In the genomic region with DNA sequence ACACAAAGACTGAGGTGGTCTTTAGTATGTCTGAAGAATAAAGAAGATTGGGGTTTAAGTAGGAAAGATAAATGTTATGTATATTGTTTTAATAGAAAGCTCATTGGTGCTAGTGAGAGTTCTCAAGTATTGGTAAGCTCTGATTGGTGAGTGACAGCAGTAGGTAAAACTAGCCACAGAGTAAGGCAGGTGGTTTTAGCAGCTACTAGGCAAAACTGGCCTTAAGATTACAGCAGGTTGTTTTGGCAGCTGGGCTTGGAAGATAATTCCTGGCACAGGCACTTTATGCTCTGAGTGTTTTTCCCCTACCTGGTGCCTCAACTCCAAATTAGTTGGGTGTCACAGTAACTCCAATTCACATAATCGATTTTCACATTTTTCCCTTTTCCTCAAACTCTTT, we compare ENCODE assay signal across 2 cellular contexts.
TF ChIP-seq lines count a peak whose summit lies in the region.

No MANE protein-coding gene starts in this region.

TF ChIP-seq in HepG2, 621 proteins besides CTCF, POLR2A, EP300 and RAD21:
- TF ChIP-seq ZNF780A (CRISPR knock-in tag; IDR thresholded peaks at IDR 0.05), result 0 out of 2 replicates have a peak, but pooled peaks have one; percentile 71
- TF ChIP-seq ERF (CRISPR knock-in tag; IDR thresholded peaks at IDR 0.05), result no peak
- TF ChIP-seq TAF15 (IDR thresholded peaks at IDR 0.05; ENCODE audit: low read depth, low read length, poor library complexity, severe bottlenecking), result no peak
- peak; percentile 69 for TF ChIP-seq ZFP36 (IDR thresholded peaks at IDR 0.05; ENCODE audit: borderline replicate concordance, low read depth, low read length, partially characterized antibody)

TF ChIP-seq in K562, 482 proteins besides CTCF, POLR2A, EP300 and RAD21 (continues in another document):
- TF ChIP-seq E2F4 (CRISPR knock-in tag; IDR thresholded peaks at IDR 0.05; ENCODE audit: low read depth), result no peak
- TF ChIP-seq HMG20B (CRISPR knock-in tag; IDR thresholded peaks at IDR 0.05), result no peak
- TF ChIP-seq ZC3H4 (CRISPR knock-in tag; IDR thresholded peaks at IDR 0.05; ENCODE audit: borderline replicate concordance), result no peak
- no peak for TF ChIP-seq RHOXF2B (CRISPR knock-in tag; conservative IDR thresholded peaks at IDR 0.05)
- TF ChIP-seq, protein P1, sequence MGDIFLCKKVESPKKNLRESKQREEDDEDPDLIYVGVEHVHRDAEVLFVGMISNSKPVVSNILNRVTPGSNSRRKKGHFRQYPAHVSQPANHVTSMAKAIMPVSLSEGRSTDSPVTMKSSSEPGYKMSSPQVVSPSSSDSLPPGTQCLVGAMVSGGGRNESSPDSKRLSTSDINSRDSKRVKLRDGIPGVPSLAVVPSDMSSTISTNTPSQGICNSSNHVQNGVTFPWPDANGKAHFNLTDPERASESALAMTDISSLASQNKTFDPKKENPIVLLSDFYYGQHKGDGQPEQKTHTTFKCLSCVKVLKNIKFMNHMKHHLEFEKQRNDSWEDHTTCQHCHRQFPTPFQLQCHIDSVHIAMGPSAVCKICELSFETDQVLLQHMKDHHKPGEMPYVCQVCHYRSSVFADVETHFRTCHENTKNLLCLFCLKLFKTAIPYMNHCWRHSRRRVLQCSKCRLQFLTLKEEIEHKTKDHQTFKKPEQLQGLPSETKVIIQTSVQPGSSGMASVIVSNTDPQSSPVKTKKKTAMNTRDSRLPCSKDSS (IDR thresholded peaks at IDR 0.05; ENCODE audit: low read depth, partially characterized antibody), result peak; percentile 70
- TF ChIP-seq TEAD2 (tag; IDR thresholded peaks at IDR 0.05), result no peak
- TF ChIP-seq E4F1 (CRISPR knock-in tag; IDR thresholded peaks at IDR 0.05; ENCODE audit: borderline replicate concordance), result no peak
- no peak for TF ChIP-seq ETV6 (IDR thresholded peaks at IDR 0.05; ENCODE audit: borderline replicate concordance in 1 of 2, low read depth in 2 of 2, low read length in 1 of 2)
- no peak for TF ChIP-seq ETV6 (CRISPR knock-in tag; IDR thresholded peaks at IDR 0.05; ENCODE audit: borderline replicate concordance)
- no peak for TF ChIP-seq ZKSCAN3 (CRISPR knock-in tag; IDR thresholded peaks at IDR 0.05)
- peak; percentile 56 for TF ChIP-seq CBFA2T3 (IDR thresholded peaks at IDR 0.05)
- no peak for TF ChIP-seq NFIX (CRISPR knock-in tag; IDR thresholded peaks at IDR 0.05; ENCODE audit: low read depth)
- no peak for TF ChIP-seq PBX2 (CRISPR knock-in tag; IDR thresholded peaks at IDR 0.05; ENCODE audit: low read depth)
- TF ChIP-seq PBX2 (tag; conservative IDR thresholded peaks at IDR 0.05; ENCODE audit: low read depth), result 0 out of 2 replicates have a peak, but pooled peaks have one; percentile 6
- TF ChIP-seq ARID1B (IDR thresholded peaks at IDR 0.05), result peak; percentile 48; the same call in 1 of the 2 replicates
- no peak for TF ChIP-seq ZC3H8 (IDR thresholded peaks at IDR 0.05)
- no peak for TF ChIP-seq ZNF224 (CRISPR knock-in tag; IDR thresholded peaks at IDR 0.05)
- no peak for TF ChIP-seq SRSF1 (IDR thresholded peaks at IDR 0.05; ENCODE audit: low read depth, low read length)
- TF ChIP-seq ZNF253 (CRISPR knock-in tag; conservative IDR thresholded peaks at IDR 0.05), result no peak
- TF ChIP-seq EGR1 (conservative IDR thresholded peaks at IDR 0.05), result no peak
- TF ChIP-seq, protein P2, sequence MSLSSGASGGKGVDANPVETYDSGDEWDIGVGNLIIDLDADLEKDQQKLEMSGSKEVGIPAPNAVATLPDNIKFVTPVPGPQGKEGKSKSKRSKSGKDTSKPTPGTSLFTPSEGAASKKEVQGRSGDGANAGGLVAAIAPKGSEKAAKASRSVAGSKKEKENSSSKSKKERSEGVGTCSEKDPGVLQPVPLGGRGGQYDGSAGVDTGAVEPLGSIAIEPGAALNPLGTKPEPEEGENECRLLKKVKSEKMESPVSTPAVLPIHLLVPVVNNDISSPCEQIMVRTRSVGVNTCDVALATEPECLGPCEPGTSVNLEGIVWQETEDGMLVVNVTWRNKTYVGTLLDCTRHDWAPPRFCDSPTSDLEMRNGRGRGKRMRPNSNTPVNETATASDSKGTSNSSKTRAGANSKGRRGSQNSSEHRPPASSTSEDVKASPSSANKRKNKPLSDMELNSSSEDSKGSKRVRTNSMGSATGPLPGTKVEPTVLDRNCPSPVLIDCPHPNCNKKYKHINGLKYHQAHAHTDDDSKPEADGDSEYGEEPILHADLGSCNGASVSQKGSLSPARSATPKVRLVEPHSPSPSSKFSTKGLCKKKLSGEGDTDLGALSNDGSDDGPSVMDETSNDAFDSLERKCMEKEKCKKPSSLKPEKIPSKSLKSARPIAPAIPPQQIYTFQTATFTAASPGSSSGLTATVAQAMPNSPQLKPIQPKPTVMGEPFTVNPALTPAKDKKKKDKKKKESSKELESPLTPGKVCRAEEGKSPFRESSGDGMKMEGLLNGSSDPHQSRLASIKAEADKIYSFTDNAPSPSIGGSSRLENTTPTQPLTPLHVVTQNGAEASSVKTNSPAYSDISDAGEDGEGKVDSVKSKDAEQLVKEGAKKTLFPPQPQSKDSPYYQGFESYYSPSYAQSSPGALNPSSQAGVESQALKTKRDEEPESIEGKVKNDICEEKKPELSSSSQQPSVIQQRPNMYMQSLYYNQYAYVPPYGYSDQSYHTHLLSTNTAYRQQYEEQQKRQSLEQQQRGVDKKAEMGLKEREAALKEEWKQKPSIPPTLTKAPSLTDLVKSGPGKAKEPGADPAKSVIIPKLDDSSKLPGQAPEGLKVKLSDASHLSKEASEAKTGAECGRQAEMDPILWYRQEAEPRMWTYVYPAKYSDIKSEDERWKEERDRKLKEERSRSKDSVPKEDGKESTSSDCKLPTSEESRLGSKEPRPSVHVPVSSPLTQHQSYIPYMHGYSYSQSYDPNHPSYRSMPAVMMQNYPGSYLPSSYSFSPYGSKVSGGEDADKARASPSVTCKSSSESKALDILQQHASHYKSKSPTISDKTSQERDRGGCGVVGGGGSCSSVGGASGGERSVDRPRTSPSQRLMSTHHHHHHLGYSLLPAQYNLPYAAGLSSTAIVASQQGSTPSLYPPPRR (CRISPR knock-in tag; IDR thresholded peaks at IDR 0.05; ENCODE audit: borderline replicate concordance), result no peak
- peak; percentile 72 for TF ChIP-seq PKNOX1 (IDR thresholded peaks at IDR 0.05)
- TF ChIP-seq SAP30 (IDR thresholded peaks at IDR 0.05; ENCODE audit: borderline replicate concordance, insufficient read depth, low read depth, low read length, poor library complexity, severe bottlenecking), result no peak
- TF ChIP-seq POLR2B (IDR thresholded peaks at IDR 0.05; ENCODE audit: low read depth, partially characterized antibody), result no peak
- TF ChIP-seq FOXA1 (IDR thresholded peaks at IDR 0.05; ENCODE audit: borderline replicate concordance), result no peak
- TF ChIP-seq TRIM28 (IDR thresholded peaks at IDR 0.05), result peak; percentile 62; the same call in 1 of the 2 replicates
- TF ChIP-seq ZNF766 (CRISPR knock-in tag; conservative IDR thresholded peaks at IDR 0.05), result no peak
- no peak for TF ChIP-seq RFX5 (IDR thresholded peaks at IDR 0.05; ENCODE audit: low read depth, low read length)
- TF ChIP-seq YY1 (IDR thresholded peaks at IDR 0.05; ENCODE audit: borderline replicate concordance in 1 of 3, control insufficient read depth in 1 of 3, extremely low read depth in 1 of 3, insufficient read depth in 3 of 3, insufficient read length in 1 of 3, insufficient replicate concordance in 2 of 3, low read depth in 1 of 3, low read length in 2 of 3), result no peak
- TF ChIP-seq CAMTA2 (CRISPR knock-in tag; conservative IDR thresholded peaks at IDR 0.05), result no peak
- TF ChIP-seq NFXL1 (CRISPR knock-in tag; IDR thresholded peaks at IDR 0.05), result no peak
- TF ChIP-seq CBX1 (IDR thresholded peaks at IDR 0.05; ENCODE audit: low read depth), result peak; percentile 37; the same call in 1 of the 2 replicates
- no peak for TF ChIP-seq MYC (IDR thresholded peaks at IDR 0.05; ENCODE audit: low read depth, low read length)
- no peak for TF ChIP-seq MYC (CRISPR knock-in tag; IDR thresholded peaks at IDR 0.05; ENCODE audit: borderline replicate concordance, low read depth)
- TF ChIP-seq ESRRA (IDR thresholded peaks at IDR 0.05; ENCODE audit: borderline replicate concordance, low read depth), result no peak
- TF ChIP-seq, protein P3, sequence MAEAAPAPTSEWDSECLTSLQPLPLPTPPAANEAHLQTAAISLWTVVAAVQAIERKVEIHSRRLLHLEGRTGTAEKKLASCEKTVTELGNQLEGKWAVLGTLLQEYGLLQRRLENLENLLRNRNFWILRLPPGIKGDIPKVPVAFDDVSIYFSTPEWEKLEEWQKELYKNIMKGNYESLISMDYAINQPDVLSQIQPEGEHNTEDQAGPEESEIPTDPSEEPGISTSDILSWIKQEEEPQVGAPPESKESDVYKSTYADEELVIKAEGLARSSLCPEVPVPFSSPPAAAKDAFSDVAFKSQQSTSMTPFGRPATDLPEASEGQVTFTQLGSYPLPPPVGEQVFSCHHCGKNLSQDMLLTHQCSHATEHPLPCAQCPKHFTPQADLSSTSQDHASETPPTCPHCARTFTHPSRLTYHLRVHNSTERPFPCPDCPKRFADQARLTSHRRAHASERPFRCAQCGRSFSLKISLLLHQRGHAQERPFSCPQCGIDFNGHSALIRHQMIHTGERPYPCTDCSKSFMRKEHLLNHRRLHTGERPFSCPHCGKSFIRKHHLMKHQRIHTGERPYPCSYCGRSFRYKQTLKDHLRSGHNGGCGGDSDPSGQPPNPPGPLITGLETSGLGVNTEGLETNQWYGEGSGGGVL (CRISPR knock-in tag; IDR thresholded peaks at IDR 0.05), result no peak
- TF ChIP-seq ZNF165 (CRISPR knock-in tag; IDR thresholded peaks at IDR 0.05; ENCODE audit: borderline replicate concordance), result no peak
- peak; percentile 26; the same call in 1 of the 2 replicates for TF ChIP-seq TEAD4 (IDR thresholded peaks at IDR 0.05; ENCODE audit: low read length)
- no peak for TF ChIP-seq TEAD4 (CRISPR knock-in tag; IDR thresholded peaks at IDR 0.05; ENCODE audit: borderline replicate concordance)
- peak; percentile 58 for TF ChIP-seq TAL1 (IDR thresholded peaks at IDR 0.05)
- TF ChIP-seq CBX3 (IDR thresholded peaks at IDR 0.05; ENCODE audit: borderline replicate concordance in 1 of 2, low read length in 2 of 2), result peak in 1 of 2 experiments; percentile 98; a peak in 2 of 3 replicates
- TF ChIP-seq ZNF655 (CRISPR knock-in tag; IDR thresholded peaks at IDR 0.05), result no peak
- TF ChIP-seq ZNF133 (CRISPR knock-in tag; IDR thresholded peaks at IDR 0.05), result no peak
- no peak for TF ChIP-seq KLF16 (IDR thresholded peaks at IDR 0.05)
